15 cellular contexts compared by ENCODE assay signal in the genomic region with DNA sequence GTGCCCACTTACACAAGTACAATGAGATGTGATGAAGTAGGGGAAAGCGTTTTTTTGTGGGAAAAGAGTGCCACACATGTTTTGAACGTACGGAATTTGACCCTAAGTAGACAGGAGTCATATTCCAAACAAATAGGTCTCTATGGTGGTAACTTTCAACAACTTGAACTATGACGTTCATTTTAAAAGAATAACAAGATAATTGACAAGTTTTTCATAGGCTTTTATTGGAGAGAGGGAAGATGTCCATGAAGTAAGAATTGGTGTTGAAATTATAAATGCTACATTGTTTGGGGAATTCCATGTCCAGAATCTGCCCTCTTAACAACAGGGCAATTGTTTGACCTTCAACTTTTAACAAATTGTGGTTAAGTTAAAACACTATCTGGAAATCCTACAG.
"Had no signal": no experiment of that assay in that cellular context is flagged by ENCODE, and none has a peak within 500 bp of the region (broad histone marks: within the 10 kb centered on the region; RNA-seq: fewer than 3 reads in every experiment).

No MANE protein-coding gene starts in this region.

- H3K27me3 ChIP-seq: gastrocnemius medialis, spleen had no signal

- H3K36me3 Mint-ChIP-seq: activated naive CD8-positive, alpha-beta T cell; type B pancreatic cell had no signal

- H3K36me3 ChIP-seq: gastrocnemius medialis, left ventricle myocardium inferior, spleen, thoracic aorta had no signal

- H3K4me1 ChIP-seq: gastrocnemius medialis, left ventricle myocardium inferior, spleen had no signal

- H3K27me3 Mint-ChIP-seq: activated naive CD8-positive, alpha-beta T cell; type B pancreatic cell had no signal

- H3K27ac Mint-ChIP-seq: activated naive CD8-positive, alpha-beta T cell; nephron; type B pancreatic cell had no signal

- H3K9me3 ChIP-seq: gastrocnemius medialis, thoracic aorta had no signal

- DNase-seq: activated naive CD4-positive, alpha-beta T cell; activated T-cell treated with anti-CD3 and anti-CD28 coated beads, Interleukin-2, amount 50 U/mL, for 1 hour; gastrocnemius medialis; hippocampal formation; left ventricle myocardium inferior; midbrain; retina; spleen; stimulated activated CD4-positive, alpha-beta T cell treated with anti-CD3 and anti-CD28 coated beads, Interleukin-4, amount 100 ng/mL, for 24 hours; stimulated activated naive CD4-positive, alpha-beta T cell treated with Interleukin-2 at 50 U/mL for 16 hours; T-helper 9 cell had no signal

- H3K4me3 Mint-ChIP-seq: activated naive CD8-positive, alpha-beta T cell; nephron; type B pancreatic cell had no signal

- H3K4me3 ChIP-seq: gastrocnemius medialis, left ventricle myocardium inferior, spleen, thoracic aorta had no signal

- H3K27ac ChIP-seq: gastrocnemius medialis, left ventricle myocardium inferior, spleen, thoracic aorta had no signal
